ENCODE assay signal across 25 cellular contexts in the genomic region with DNA sequence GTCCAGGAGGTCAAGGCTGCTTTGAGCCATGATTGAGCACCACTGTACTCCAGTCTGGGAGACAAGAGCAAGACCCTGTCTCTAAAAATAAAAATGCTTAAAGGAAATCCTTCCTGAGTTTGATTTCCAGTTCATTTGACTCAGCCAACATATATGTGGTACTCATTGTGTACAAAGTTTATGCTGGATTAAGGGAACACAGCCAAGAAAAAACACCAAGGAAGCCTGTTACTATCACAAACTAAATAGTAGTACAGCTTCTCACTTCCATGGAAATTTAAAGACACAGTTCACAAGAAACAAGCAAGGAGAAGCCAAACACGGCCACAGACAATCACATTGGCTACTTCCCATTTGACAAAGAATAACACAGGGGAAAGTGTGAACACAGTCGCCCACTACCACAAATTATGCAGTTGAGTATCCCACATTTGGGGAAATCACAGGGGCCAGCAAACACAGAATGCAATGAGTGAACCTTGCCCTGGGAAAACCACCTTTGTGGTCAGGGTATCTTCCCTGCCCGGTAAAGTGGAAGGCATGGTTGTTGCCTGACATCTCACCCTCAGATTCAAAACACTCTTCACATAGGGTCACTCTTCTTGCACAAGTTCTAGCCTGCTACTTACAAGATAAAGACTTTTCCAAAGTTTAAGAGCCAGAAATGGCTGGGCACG. TPM values are rescaled to one million over a fixed set of nuclear protein-coding genes. Genes with fewer than 3 reads are reported as not detected.
DNase-seq lines count a peak whose midpoint lies in the region; ATAC-seq and TF ChIP-seq lines count a peak whose summit lies in the region.
"Had no signal": no experiment of that assay in that cellular context is flagged by ENCODE, and none has a peak within 500 bp of the region (broad histone marks: within the 10 kb centered on the region; RNA-seq: fewer than 3 reads in every experiment).

No MANE protein-coding gene starts in this region.

- H3K4me3 ChIP-seq in GM12865 (ENCODE audit: low read depth, low read length) (no peak overlapping the region), OCI-LY7 (ENCODE audit: low read depth, low read length, poor library complexity, severe bottlenecking) (no peak overlapping the region)
- no peak overlapping the region for H3K4me3 ChIP-seq in naive thymus-derived CD4-positive, alpha-beta T cell (ENCODE audit: low read length)
- H3K4me3 ChIP-seq: heart left ventricle, prostate gland, SJCRH30, skin epidermis, tibial artery had no signal

- no peak overlapping the region for H3K27ac Mint-ChIP-seq in stimulated activated naive CD8-positive, alpha-beta T cell treated with anti-CD3 and anti-CD28 coated beads, Interleukin-15, amount 100 ng/mL, for 72 hours
- no peak overlapping the region for H3K27ac Mint-ChIP-seq in naive thymus-derived CD4-positive, alpha-beta T cell
- H3K27ac Mint-ChIP-seq: T-helper 17 cell had no signal

- H3K27me3 ChIP-seq in naive thymus-derived CD4-positive, alpha-beta T cell (ENCODE audit: control insufficient read depth in 2 of 2, insufficient read depth in 2 of 2, low read length in 2 of 2) = no peaks in the 10 kb centered on the region
- H3K27me3 ChIP-seq: heart left ventricle, tibial artery had no signal

- no peaks in the 10 kb centered on the region for H4K20me1 ChIP-seq in OCI-LY7 (ENCODE audit: insufficient read depth, low read length)

- H3K27ac ChIP-seq in OCI-LY7 (ENCODE audit: low read depth, low read length, poor library complexity, severe bottlenecking) = no peak overlapping the region
- H3K27ac ChIP-seq in naive thymus-derived CD4-positive, alpha-beta T cell (ENCODE audit: low read depth, low read length) = no peak overlapping the region
- H3K27ac ChIP-seq: heart left ventricle, HL-60, prostate gland, SJCRH30, skin epidermis, tibial artery, VCaP had no signal

- no peaks in the 10 kb centered on the region for H3K9me3 ChIP-seq in OCI-LY7 (ENCODE audit: low read length)
- H3K9me3 ChIP-seq in naive thymus-derived CD4-positive, alpha-beta T cell (ENCODE audit: control insufficient read depth in 2 of 3, low read length in 3 of 3) = no peaks in the 10 kb centered on the region
- H3K9me3 ChIP-seq: BE2C, heart left ventricle, prostate gland, SJCRH30, tibial artery had no signal

- intact Hi-C loops in OCI-LY7 (cut with micrococcal nuclease; ENCODE audit: unreplicated experiment) = no loop called here
- intact Hi-C loops in naive thymus-derived CD4-positive, alpha-beta T cell (cut with micrococcal nuclease) = no loop called here

- no peaks in the 10 kb centered on the region for H3K9me2 ChIP-seq in OCI-LY7 (ENCODE audit: insufficient read depth, low read length)

- DNase-seq in GM12865 (ENCODE audit: low read depth) (peak; percentile 19), OCI-LY7 (ENCODE audit: low spot score) (no peak), dermis blood vessel endothelial cell (peak; percentile 29), kidney glomerular epithelial cell (lab: John Stamatoyannopoulos, UW) (no peak), HPDE6-E6E7 (ENCODE audit: extremely low spot score) (no peak)
- no peak for DNase-seq in stimulated activated naive CD8-positive, alpha-beta T cell treated with anti-CD3 and anti-CD28 coated beads, Interleukin-15, amount 100 ng/mL, for 72 hours
- no peak for DNase-seq in naive thymus-derived CD4-positive, alpha-beta T cell
- DNase-seq: activated gamma-delta T cell treated with Interleukin-2 at 50 U/mL for 16 hours; amniotic stem cell; BE2C; Calu3; effector memory CD4-positive, alpha-beta T cell; heart left ventricle; left ventricle myocardium superior; OCI-M1; SJCRH30; stimulated activated CD4-positive, alpha-beta T cell treated with anti-CD3 and anti-CD28 coated beads, Interleukin-2, amount 100 ng/mL, for 24 hours; stimulated activated naive CD4-positive, alpha-beta T cell; T-helper 17 cell; tibial artery had no signal

- H2AFZ ChIP-seq in OCI-LY7 (ENCODE audit: low read length) = peak overlapping the region; percentile 26; the same call in 1 of the 2 replicates

- H3K4me3 Mint-ChIP-seq in stimulated activated naive CD8-positive, alpha-beta T cell treated with anti-CD3 and anti-CD28 coated beads, Interleukin-15, amount 100 ng/mL, for 72 hours = no peak overlapping the region
- H3K4me3 Mint-ChIP-seq in naive thymus-derived CD4-positive, alpha-beta T cell = no peak overlapping the region
- H3K4me3 Mint-ChIP-seq: neural crest cell, T-helper 17 cell had no signal

- CTCF ChIA-PET in OCI-LY7 (lab: Charles Lee; ENCODE audit: unreplicated experiment) = no interaction called here
- CTCF ChIA-PET in naive thymus-derived CD4-positive, alpha-beta T cell (lab: Charles Lee) = no interaction called here

- no peaks in the 10 kb centered on the region for H3K36me3 ChIP-seq in OCI-LY7 (ENCODE audit: insufficient read depth, low read length)
- no peaks in the 10 kb centered on the region for H3K36me3 ChIP-seq in naive thymus-derived CD4-positive, alpha-beta T cell (ENCODE audit: control insufficient read depth in 2 of 3, insufficient read depth in 3 of 3, low read length in 3 of 3)
- H3K36me3 ChIP-seq: BE2C, heart left ventricle, prostate gland, tibial artery had no signal

- H3K36me3 Mint-ChIP-seq in naive thymus-derived CD4-positive, alpha-beta T cell = no peaks in the 10 kb centered on the region

- ATAC-seq in stimulated activated naive CD8-positive, alpha-beta T cell treated with anti-CD3 and anti-CD28 coated beads, Interleukin-15, amount 100 ng/mL, for 72 hours = peak; percentile 56
- no peak for ATAC-seq in naive thymus-derived CD4-positive, alpha-beta T cell
- ATAC-seq: heart left ventricle, left ventricle myocardium superior, T-helper 17 cell had no signal

- no peaks in the 10 kb centered on the region for H3K9me3 Mint-ChIP-seq in stimulated activated naive CD8-positive, alpha-beta T cell treated with anti-CD3 and anti-CD28 coated beads, Interleukin-15, amount 100 ng/mL, for 72 hours
- H3K9me3 Mint-ChIP-seq in naive thymus-derived CD4-positive, alpha-beta T cell = no peaks in the 10 kb centered on the region
- H3K9me3 Mint-ChIP-seq: neural crest cell had no signal

- H3K79me2 ChIP-seq in OCI-LY7 (ENCODE audit: insufficient read depth, low read depth, low read length) = no peaks in the 10 kb centered on the region

- H3K4me2 ChIP-seq in OCI-LY7 (ENCODE audit: low read length) = no peak overlapping the region

- H3K4me1 Mint-ChIP-seq in stimulated activated naive CD8-positive, alpha-beta T cell treated with anti-CD3 and anti-CD28 coated beads, Interleukin-15, amount 100 ng/mL, for 72 hours = no peaks in the 10 kb centered on the region
- H3K4me1 Mint-ChIP-seq in naive thymus-derived CD4-positive, alpha-beta T cell = no peaks in the 10 kb centered on the region

- POLR2A ChIA-PET in OCI-LY7 (lab: Charles Lee) = no interaction called here
- POLR2A ChIA-PET in naive thymus-derived CD4-positive, alpha-beta T cell (lab: Charles Lee) = interaction anchor here (0.7 kb wide), 1 partner anchor 38 kb away, joined by 4 read pairs; no protein-coding TSS in a partner anchor

- no peaks in the 10 kb centered on the region for H3K4me1 ChIP-seq in OCI-LY7 (ENCODE audit: insufficient read depth, low read length, poor library complexity, severe bottlenecking)
- no peaks in the 10 kb centered on the region for H3K4me1 ChIP-seq in naive thymus-derived CD4-positive, alpha-beta T cell (ENCODE audit: control insufficient read depth in 2 of 2, insufficient read depth in 2 of 2, low read length in 2 of 2)
- H3K4me1 ChIP-seq: heart left ventricle, prostate gland, tibial artery had no signal

- TF ChIP-seq CTCF in GM12865 (IDR thresholded peaks at IDR 0.05; ENCODE audit: insufficient read depth, low read depth, low read length, missing control alignments) = no peak
- TF ChIP-seq CTCF in OCI-LY7 (conservative IDR thresholded peaks at IDR 0.05; ENCODE audit: low read length) = no peak

- no peaks in the 10 kb centered on the region for H3K27me3 Mint-ChIP-seq in stimulated activated naive CD8-positive, alpha-beta T cell treated with anti-CD3 and anti-CD28 coated beads, Interleukin-15, amount 100 ng/mL, for 72 hours
- peaks cover 0 to 8% (median 5%) of the 10 kb centered on the region in 5 donors for H3K27me3 Mint-ChIP-seq in naive thymus-derived CD4-positive, alpha-beta T cell
- H3K27me3 Mint-ChIP-seq: T-helper 17 cell had no signal

- no TSS peak for BruUV-seq in OCI-LY7 (replicated peaks; lab: Mats Ljungman, UMichigan)

RNA-seq across cellular contexts. Expression of gene TEX14, which starts 14.5 kb away (rescaled TPM):
- total RNA-seq in OCI-LY7 (2014; rRNA removed; shearing (Covaris generic)) = 0.69 and 0.75 TPM in 2 replicates
- total RNA-seq in OCI-LY7 (2022) (1.3 and 2.3 TPM in 2 replicates), dermis blood vessel endothelial cell (under 0.01 and 0.05 TPM in 2 replicates)
- 1 to 10 TPM in 1 of 5 experiments, under 1 TPM in 4; 0.17 to 2.4 (median 0.54) TPM for total RNA-seq in naive thymus-derived CD4-positive, alpha-beta T cell
- polyA plus RNA-seq in naive thymus-derived CD4-positive, alpha-beta T cell = not detected

RNA-seq across cellular contexts. Expression of gene RAD51C, which starts 15.1 kb away (rescaled TPM):
- total RNA-seq in OCI-LY7 (2014; rRNA removed; shearing (Covaris generic)) = 51.0 and 69.1 TPM in 2 replicates
- 96.0 and 118 TPM in 2 replicates for total RNA-seq in OCI-LY7 (2022)
- total RNA-seq in dermis blood vessel endothelial cell = 22.8 and 28.3 TPM in 2 replicates
- total RNA-seq in naive thymus-derived CD4-positive, alpha-beta T cell = 10 to 100 TPM; 11.4 to 52.6 (median 27.8) TPM
- polyA plus RNA-seq in naive thymus-derived CD4-positive, alpha-beta T cell = 10 to 100 TPM; 46.5 to 57.9 TPM

Comparison
In these comparisons a context has a peak if more than half of its experiments do, and no peak if none do; other contexts are left out.
1. DNase-seq: peak in GM12865 (single experiment) and dermis blood vessel endothelial cell (single experiment); none in OCI-LY7 (single experiment), stimulated activated naive CD8-positive, alpha-beta T cell treated with anti-CD3 and anti-CD28 coated beads, Interleukin-15, amount 100 ng/mL, for 72 hours (0 of 2), kidney glomerular epithelial cell (single experiment), naive thymus-derived CD4-positive, alpha-beta T cell (0 of 9) and HPDE6-E6E7 (single experiment).